In genomic region chr3:10356461-10356897, GRCh38 we compare ENCODE assay signal across 19 cellular contexts. TPM values are rescaled to one million over a fixed set of nuclear protein-coding genes. Genes with fewer than 3 reads are reported as not detected.
DNase-seq lines count a peak whose midpoint lies in the region; ATAC-seq and TF ChIP-seq lines count a peak whose summit lies in the region.
"Had no signal": no experiment of that assay in that cellular context is flagged by ENCODE, and none has a peak within 500 bp of the region (broad histone marks: within the 10 kb centered on the region; RNA-seq: fewer than 3 reads in every experiment).

No MANE protein-coding gene starts in this region.

- CTCF ChIA-PET in IMR-90 (lab: Yijun Ruan, JAX) = no interaction called here

- peak; percentile 50 for DNase-seq in BE2C
- DNase-seq in IMR-90 = peak; percentile 64
- DNase-seq in nephron progenitor cell = no peak
- no peak for DNase-seq in AG08395 (ENCODE audit: low spot score)
- no peak for DNase-seq in cerebellar cortex (ENCODE audit: low spot score)
- DNase-seq: activated CD4-positive, alpha-beta T cell treated with anti-CD3 and anti-CD28 coated beads, Interleukin-2, amount 50 U/mL, for 4 hours; activated naive CD4-positive, alpha-beta T cell; effector memory CD4-positive, alpha-beta T cell; immature natural killer cell; left ventricle myocardium inferior; NCI-H1105 treated with DMSO at 0.1 percent for 48 hours; NCI-H226; NK-92 treated with Interleukin-12 subunit alpha and Interleukin-12 subunit beta, amount 100 ng/mL, for 24 hours; retina; T-cell; thyroid gland had no signal

- peak overlapping the region; percentile 71 for H4K91ac ChIP-seq in IMR-90 (ENCODE audit: insufficient read depth, low read depth, low read length)

- no TSS peak for BruUV-seq in IMR-90 (replicated peaks; lab: Mats Ljungman, UMichigan)

- TF ChIP-seq POLR2A in IMR-90 (IDR thresholded peaks at IDR 0.05; ENCODE audit: low read depth, low read length) = no peak

- H3K4me1 Mint-ChIP-seq in brain = peaks cover 11% of the 10 kb centered on the region
- peaks cover 51% of the 10 kb centered on the region for H3K4me1 Mint-ChIP-seq in nephron progenitor cell
- H3K4me1 Mint-ChIP-seq: immature natural killer cell had no signal

- H3K4me3 Mint-ChIP-seq in brain (no peak overlapping the region), nephron progenitor cell (no peak overlapping the region)
- H3K4me3 Mint-ChIP-seq: immature natural killer cell, T-cell had no signal

- H3K9me3 ChIP-seq in BE2C (no peaks in the 10 kb centered on the region), IMR-90 (ENCODE audit: control insufficient read depth, insufficient read depth, low read length) (no peaks in the 10 kb centered on the region)
- H3K9me3 ChIP-seq: left ventricle myocardium inferior, thyroid gland had no signal

- in situ Hi-C loops in IMR-90 (cut with MboI; ENCODE audit: low sequenced_read_pairs) = no loop called here

- H3K14ac ChIP-seq in IMR-90 (replicated peaks; ENCODE audit: low read depth, low read length) = 0 out of 2 replicates have a peak overlapping the region, but pooled peaks have one; percentile 30

- H2BK20ac ChIP-seq in IMR-90 (ENCODE audit: low read depth, low read length) = peak overlapping the region; percentile 91

- peak overlapping the region; percentile 26 for H2AK9ac ChIP-seq in IMR-90 (replicated peaks; ENCODE audit: low read depth, low read length, poor library complexity)

- peak overlapping the region; percentile 80 for H3K4ac ChIP-seq in IMR-90 (ENCODE audit: low read depth, low read length)

- H3K9ac ChIP-seq in IMR-90 (ENCODE audit: low read depth, low read length) = no peak overlapping the region

- H3K18ac ChIP-seq in IMR-90 (ENCODE audit: low read depth, low read length) = peak overlapping the region; percentile 44; the same call in 1 of the 2 replicates

- intact Hi-C loops in IMR-90 (cut with micrococcal nuclease) = no loop called here

- H3K27me3 Mint-ChIP-seq in brain (no peaks in the 10 kb centered on the region), nephron progenitor cell (ENCODE audit: low read depth, poor library complexity) (peaks cover 28% of the 10 kb centered on the region)

- H2AFZ ChIP-seq in IMR-90 (replicated peaks; ENCODE audit: low read length, poor library complexity) = peak overlapping the region; percentile 45

- peak overlapping the region; percentile 88 for H2BK5ac ChIP-seq in IMR-90 (ENCODE audit: low read depth, low read length, poor library complexity, severe bottlenecking)

- H3K4me2 ChIP-seq in IMR-90 (ENCODE audit: low read depth, low read length) = no peak overlapping the region

- H3K79me1 ChIP-seq in IMR-90 (ENCODE audit: low read depth in 1 of 2, low read length in 2 of 2) = no peaks in the 10 kb centered on the region

- no peaks in the 10 kb centered on the region for H3K36me3 ChIP-seq in BE2C
- no peaks in the 10 kb centered on the region for H3K36me3 ChIP-seq in IMR-90 (ENCODE audit: control insufficient read depth, insufficient read depth, low read length)
- H3K36me3 ChIP-seq: heart left ventricle, left ventricle myocardium inferior, thyroid gland had no signal

- H3K36me3 Mint-ChIP-seq in brain (peaks cover 27% of the 10 kb centered on the region), nephron progenitor cell (ENCODE audit: low read depth) (no peaks in the 10 kb centered on the region)
- H3K36me3 Mint-ChIP-seq: immature natural killer cell, T-cell had no signal

- TF ChIP-seq RAD21 in IMR-90 (IDR thresholded peaks at IDR 0.05; ENCODE audit: low read length) = no peak

- H3K56ac ChIP-seq in IMR-90 (ENCODE audit: extremely low read depth, insufficient read depth, low read length) = no peak overlapping the region

- POLR2A ChIA-PET in IMR-90 (lab: Charles Lee; ENCODE audit: unreplicated experiment) = no interaction called here

- no peaks in the 10 kb centered on the region for H4K20me1 ChIP-seq in IMR-90 (ENCODE audit: insufficient read depth, low read length)

- peak overlapping the region; percentile 95 for H2BK120ac ChIP-seq in IMR-90 (ENCODE audit: low read depth, low read length)

- peak overlapping the region; percentile 22; the same call in 1 of the 2 replicates for H3K27ac ChIP-seq in IMR-90 (ENCODE audit: insufficient read depth, low read length)
- H3K27ac ChIP-seq: left ventricle myocardium inferior, thyroid gland had no signal

- H3K27me3 ChIP-seq in BE2C = no peaks in the 10 kb centered on the region
- no peaks in the 10 kb centered on the region for H3K27me3 ChIP-seq in IMR-90 (ENCODE audit: control insufficient read depth, insufficient read depth, low read length)
- H3K27me3 ChIP-seq: thyroid gland had no signal

- peak overlapping the region; percentile 88; the same call in 2 of the 3 replicates for H2BK15ac ChIP-seq in IMR-90 (ENCODE audit: low read depth, low read length)

- H2AK5ac ChIP-seq in IMR-90 (ENCODE audit: low read depth, low read length) = peak overlapping the region; percentile 84

- H4K8ac ChIP-seq in IMR-90 (ENCODE audit: low read depth in 2 of 2, low read length in 2 of 2) = peak overlapping the region; percentile 76 to 95; a peak in 3 of 4 replicates

- no peak for TF ChIP-seq CTCF in BE2C (IDR thresholded peaks at IDR 0.05; ENCODE audit: low read depth, low read length)
- no peak for TF ChIP-seq CTCF in IMR-90 (conservative IDR thresholded peaks at IDR 0.05; ENCODE audit: low read depth, low read length)
- TF ChIP-seq CTCF in brain (conservative IDR thresholded peaks at IDR 0.05) = no peak
- TF ChIP-seq CTCF in nephron progenitor cell (IDR thresholded peaks at IDR 0.05) = no peak

- H3K4me3 ChIP-seq in BE2C (ENCODE audit: low read depth, low read length) (no peak overlapping the region), IMR-90 (ENCODE audit: insufficient read depth, low read depth, low read length) (no peak overlapping the region)
- H3K4me3 ChIP-seq: heart left ventricle, left ventricle myocardium inferior, thyroid gland had no signal

- H3K23ac ChIP-seq in IMR-90 (ENCODE audit: low read depth, low read length) = no peak overlapping the region

- H3K27ac Mint-ChIP-seq in brain = peak overlapping the region in 4 of 5 experiments; percentile 36 to 63 (median 46)
- peak overlapping the region; percentile 49 for H3K27ac Mint-ChIP-seq in nephron progenitor cell
- H3K27ac Mint-ChIP-seq: immature natural killer cell, T-cell had no signal

- H3K9me3 Mint-ChIP-seq in brain (peaks cover 3 to 11% (median 6%) of the 10 kb centered on the region in 5 experiments), nephron progenitor cell (peaks cover 9% of the 10 kb centered on the region)
- H3K9me3 Mint-ChIP-seq: immature natural killer cell, T-cell had no signal

- WGBS in IMR-90 (ENCODE audit: extremely low coverage in 2 of 2, insufficient read length in 1 of 2), 2 experiments = 80% methylated on average over 1 of the region's 5 CpGs; no CpG with 5 or more reads in 1 of the 2 experiments

- H4K5ac ChIP-seq in IMR-90 (ENCODE audit: low read depth, low read length) = peak overlapping the region; percentile 32; the same call in 1 of the 2 replicates

- ATAC-seq in IMR-90 (ENCODE audit: low read depth) (no peak), HG02938 (IDR thresholded peaks at IDR 0.05; ENCODE audit: unreplicated experiment) (no peak)
- ATAC-seq: heart left ventricle, T-cell had no signal

- peaks cover 7% of the 10 kb centered on the region for H3K4me1 ChIP-seq in BE2C
- peaks cover 41% of the 10 kb centered on the region for H3K4me1 ChIP-seq in IMR-90 (ENCODE audit: control insufficient read depth, insufficient read depth, low read length)
- H3K4me1 ChIP-seq: thyroid gland had no signal

- H3K9me1 ChIP-seq in IMR-90 (ENCODE audit: insufficient read depth, low read length) = peaks cover 48% of the 10 kb centered on the region

- dilution Hi-C loops in IMR-90 (cut with HindIII; ENCODE audit: low sequenced_read_pairs, unreplicated experiment) = no loop called here

TF ChIP-seq in IMR-90, 13 proteins besides CTCF, POLR2A, EP300 and RAD21:
- TF ChIP-seq RFX5 (IDR thresholded peaks at IDR 0.05; ENCODE audit: low read depth, low read length) = no peak

RNA-seq across cellular contexts. Expression of gene SEC13, which starts 35.6 kb away (rescaled TPM):
- polyA plus RNA-seq in BE2C (2012; ENCODE audit: insufficient read depth, insufficient read length, low read depth) = 238 TPM
- total RNA-seq in IMR-90 (2012; rRNA removed) = 443 and 475 TPM in 2 replicates
- polyA plus RNA-seq in IMR-90 (2012; rRNA removed) = 364 and 377 TPM in 2 replicates
- polyA plus RNA-seq in IMR-90 (2012; cell fraction: cytosol; rRNA removed) = 372 and 417 TPM in 2 replicates
- polyA plus RNA-seq in IMR-90 (2012; cell fraction: nucleus; rRNA removed; ENCODE audit: low replicate concordance) = 300 and 409 TPM in 2 replicates
- 107 TPM for polyA plus RNA-seq in brain (ENCODE audit: insufficient read depth, low read depth, low replicate concordance)

Comparison
In these comparisons a context has a peak if more than half of its experiments do, and no peak if none do; other contexts are left out.
1. DNase-seq: peak in BE2C (single experiment) and IMR-90 (single experiment); none in nephron progenitor cell (single experiment), AG08395 (single experiment) and cerebellar cortex (single experiment).